2 cellular contexts compared by ENCODE assay signal in the genomic region with DNA sequence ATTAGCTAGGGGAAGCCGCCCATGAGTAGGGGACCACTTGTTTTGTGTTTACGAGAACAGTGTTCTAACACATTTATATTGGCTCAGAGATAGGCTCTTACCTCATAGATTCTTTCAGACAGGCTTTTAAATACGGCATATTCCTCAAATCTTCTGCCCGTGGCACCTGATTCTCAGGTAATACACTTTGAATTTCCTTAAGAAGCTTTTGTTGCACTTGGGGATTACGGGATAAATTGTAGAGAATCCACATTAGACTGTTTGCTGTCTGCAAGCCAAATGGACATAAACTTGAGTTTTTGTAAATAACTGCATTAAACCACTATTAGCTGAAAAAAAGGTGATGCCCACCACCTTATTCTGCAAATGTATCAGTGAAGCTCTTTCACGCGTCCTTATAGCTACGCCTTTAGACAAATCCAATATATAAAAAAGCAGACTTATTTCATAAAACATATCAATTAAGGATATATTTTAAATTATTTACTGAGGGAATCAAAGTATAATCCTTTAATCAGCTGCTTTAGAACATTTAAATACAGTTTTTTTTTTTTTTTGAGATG.
TF ChIP-seq lines count a peak whose summit lies in the region.

No MANE protein-coding gene starts in this region.

TF ChIP-seq in A549, 52 proteins besides CTCF, POLR2A, EP300 and RAD21 (continues in another document):
- TF ChIP-seq ZSCAN20 (CRISPR knock-in tag; IDR thresholded peaks at IDR 0.05) (no peak), JUNB (IDR thresholded peaks at IDR 0.05) (no peak), HEYL (CRISPR knock-in tag; IDR thresholded peaks at IDR 0.05) (no peak), FOSB (CRISPR knock-in tag; IDR thresholded peaks at IDR 0.05) (peak; percentile 60; the same call in 1 of the 2 replicates), ZNF302 (CRISPR knock-in tag; IDR thresholded peaks at IDR 0.05) (no peak), HOXB13 (CRISPR knock-in tag; IDR thresholded peaks at IDR 0.05; ENCODE audit: low read depth) (no peak), GATA3 (IDR thresholded peaks at IDR 0.05; ENCODE audit: borderline replicate concordance) (no peak), MAZ (IDR thresholded peaks at IDR 0.05; ENCODE audit: borderline replicate concordance, low read depth, low read length) (no peak), ZFP36 (IDR thresholded peaks at IDR 0.05; ENCODE audit: borderline replicate concordance, partially characterized antibody) (no peak), ZC3H11A (IDR thresholded peaks at IDR 0.05) (no peak), HOXB5 (CRISPR knock-in tag; IDR thresholded peaks at IDR 0.05) (no peak), FOXS1 (CRISPR knock-in tag; IDR thresholded peaks at IDR 0.05) (no peak), RCOR1 (IDR thresholded peaks at IDR 0.05; ENCODE audit: low read depth, low read length) (no peak), KDM1A (IDR thresholded peaks at IDR 0.05; ENCODE audit: low read depth) (no peak), PHF8 (IDR thresholded peaks at IDR 0.05; ENCODE audit: borderline replicate concordance, low read depth) (no peak), RFX5 (IDR thresholded peaks at IDR 0.05) (no peak), SMC3 (IDR thresholded peaks at IDR 0.05) (no peak), MYC (IDR thresholded peaks at IDR 0.05; ENCODE audit: borderline replicate concordance, low read length) (no peak)
- TF ChIP-seq, protein P1, sequence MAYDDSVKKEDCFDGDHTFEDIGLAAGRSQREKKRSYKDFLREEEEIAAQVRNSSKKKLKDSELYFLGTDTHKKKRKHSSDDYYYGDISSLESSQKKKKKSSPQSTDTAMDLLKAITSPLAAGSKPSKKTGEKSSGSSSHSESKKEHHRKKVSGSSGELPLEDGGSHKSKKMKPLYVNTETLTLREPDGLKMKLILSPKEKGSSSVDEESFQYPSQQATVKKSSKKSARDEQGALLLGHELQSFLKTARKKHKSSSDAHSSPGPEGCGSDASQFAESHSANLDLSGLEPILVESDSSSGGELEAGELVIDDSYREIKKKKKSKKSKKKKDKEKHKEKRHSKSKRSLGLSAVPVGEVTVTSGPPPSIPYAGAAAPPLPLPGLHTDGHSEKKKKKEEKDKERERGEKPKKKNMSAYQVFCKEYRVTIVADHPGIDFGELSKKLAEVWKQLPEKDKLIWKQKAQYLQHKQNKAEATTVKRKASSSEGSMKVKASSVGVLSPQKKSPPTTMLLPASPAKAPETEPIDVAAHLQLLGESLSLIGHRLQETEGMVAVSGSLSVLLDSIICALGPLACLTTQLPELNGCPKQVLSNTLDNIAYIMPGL (CRISPR knock-in tag; IDR thresholded peaks at IDR 0.05; ENCODE audit: borderline replicate concordance): 0 out of 2 replicates have a peak, but pooled peaks have one; percentile 73
- TF ChIP-seq, protein P2, sequence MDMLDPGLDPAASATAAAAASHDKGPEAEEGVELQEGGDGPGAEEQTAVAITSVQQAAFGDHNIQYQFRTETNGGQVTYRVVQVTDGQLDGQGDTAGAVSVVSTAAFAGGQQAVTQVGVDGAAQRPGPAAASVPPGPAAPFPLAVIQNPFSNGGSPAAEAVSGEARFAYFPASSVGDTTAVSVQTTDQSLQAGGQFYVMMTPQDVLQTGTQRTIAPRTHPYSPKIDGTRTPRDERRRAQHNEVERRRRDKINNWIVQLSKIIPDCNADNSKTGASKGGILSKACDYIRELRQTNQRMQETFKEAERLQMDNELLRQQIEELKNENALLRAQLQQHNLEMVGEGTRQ (IDR thresholded peaks at IDR 0.05): no peak
- TF ChIP-seq, protein P3, sequence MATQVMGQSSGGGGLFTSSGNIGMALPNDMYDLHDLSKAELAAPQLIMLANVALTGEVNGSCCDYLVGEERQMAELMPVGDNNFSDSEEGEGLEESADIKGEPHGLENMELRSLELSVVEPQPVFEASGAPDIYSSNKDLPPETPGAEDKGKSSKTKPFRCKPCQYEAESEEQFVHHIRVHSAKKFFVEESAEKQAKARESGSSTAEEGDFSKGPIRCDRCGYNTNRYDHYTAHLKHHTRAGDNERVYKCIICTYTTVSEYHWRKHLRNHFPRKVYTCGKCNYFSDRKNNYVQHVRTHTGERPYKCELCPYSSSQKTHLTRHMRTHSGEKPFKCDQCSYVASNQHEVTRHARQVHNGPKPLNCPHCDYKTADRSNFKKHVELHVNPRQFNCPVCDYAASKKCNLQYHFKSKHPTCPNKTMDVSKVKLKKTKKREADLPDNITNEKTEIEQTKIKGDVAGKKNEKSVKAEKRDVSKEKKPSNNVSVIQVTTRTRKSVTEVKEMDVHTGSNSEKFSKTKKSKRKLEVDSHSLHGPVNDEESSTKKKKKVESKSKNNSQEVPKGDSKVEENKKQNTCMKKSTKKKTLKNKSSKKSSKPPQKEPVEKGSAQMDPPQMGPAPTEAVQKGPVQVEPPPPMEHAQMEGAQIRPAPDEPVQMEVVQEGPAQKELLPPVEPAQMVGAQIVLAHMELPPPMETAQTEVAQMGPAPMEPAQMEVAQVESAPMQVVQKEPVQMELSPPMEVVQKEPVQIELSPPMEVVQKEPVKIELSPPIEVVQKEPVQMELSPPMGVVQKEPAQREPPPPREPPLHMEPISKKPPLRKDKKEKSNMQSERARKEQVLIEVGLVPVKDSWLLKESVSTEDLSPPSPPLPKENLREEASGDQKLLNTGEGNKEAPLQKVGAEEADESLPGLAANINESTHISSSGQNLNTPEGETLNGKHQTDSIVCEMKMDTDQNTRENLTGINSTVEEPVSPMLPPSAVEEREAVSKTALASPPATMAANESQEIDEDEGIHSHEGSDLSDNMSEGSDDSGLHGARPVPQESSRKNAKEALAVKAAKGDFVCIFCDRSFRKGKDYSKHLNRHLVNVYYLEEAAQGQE (IDR thresholded peaks at IDR 0.05): no peak
- TF ChIP-seq, protein P4, sequence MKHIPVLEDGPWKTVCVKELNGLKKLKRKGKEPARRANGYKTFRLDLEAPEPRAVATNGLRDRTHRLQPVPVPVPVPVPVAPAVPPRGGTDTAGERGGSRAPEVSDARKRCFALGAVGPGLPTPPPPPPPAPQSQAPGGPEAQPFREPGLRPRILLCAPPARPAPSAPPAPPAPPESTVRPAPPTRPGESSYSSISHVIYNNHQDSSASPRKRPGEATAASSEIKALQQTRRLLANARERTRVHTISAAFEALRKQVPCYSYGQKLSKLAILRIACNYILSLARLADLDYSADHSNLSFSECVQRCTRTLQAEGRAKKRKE (CRISPR knock-in tag; IDR thresholded peaks at IDR 0.05; ENCODE audit: low read depth): no peak
- TF ChIP-seq, protein P5, sequence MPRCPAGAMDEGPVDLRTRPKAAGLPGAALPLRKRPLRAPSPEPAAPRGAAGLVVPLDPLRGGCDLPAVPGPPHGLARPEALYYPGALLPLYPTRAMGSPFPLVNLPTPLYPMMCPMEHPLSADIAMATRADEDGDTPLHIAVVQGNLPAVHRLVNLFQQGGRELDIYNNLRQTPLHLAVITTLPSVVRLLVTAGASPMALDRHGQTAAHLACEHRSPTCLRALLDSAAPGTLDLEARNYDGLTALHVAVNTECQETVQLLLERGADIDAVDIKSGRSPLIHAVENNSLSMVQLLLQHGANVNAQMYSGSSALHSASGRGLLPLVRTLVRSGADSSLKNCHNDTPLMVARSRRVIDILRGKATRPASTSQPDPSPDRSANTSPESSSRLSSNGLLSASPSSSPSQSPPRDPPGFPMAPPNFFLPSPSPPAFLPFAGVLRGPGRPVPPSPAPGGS (IDR thresholded peaks at IDR 0.05): no peak

TF ChIP-seq in GM12878, 131 proteins besides CTCF, POLR2A, EP300 and RAD21:
- TF ChIP-seq NFXL1 (IDR thresholded peaks at IDR 0.05; ENCODE audit: borderline replicate concordance) (peak; percentile 6; the same call in 1 of the 2 replicates), CREB1 (IDR thresholded peaks at IDR 0.05; ENCODE audit: low read depth) (no peak), BMI1 (IDR thresholded peaks at IDR 0.05; ENCODE audit: borderline replicate concordance) (no peak), ETV6 (conservative IDR thresholded peaks at IDR 0.05 in 1 of 2, IDR thresholded peaks at IDR 0.05 in 1 of 2; ENCODE audit: borderline replicate concordance in 1 of 2, low read depth in 1 of 2) (peak in 1 of 2 experiments; percentile 70; a peak in 2 of 4 replicates)
- TF ChIP-seq, protein P6, sequence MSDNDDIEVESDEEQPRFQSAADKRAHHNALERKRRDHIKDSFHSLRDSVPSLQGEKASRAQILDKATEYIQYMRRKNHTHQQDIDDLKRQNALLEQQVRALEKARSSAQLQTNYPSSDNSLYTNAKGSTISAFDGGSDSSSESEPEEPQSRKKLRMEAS (IDR thresholded peaks at IDR 0.05; ENCODE audit: low read depth, low read length): no peak
- TF ChIP-seq, protein P7, sequence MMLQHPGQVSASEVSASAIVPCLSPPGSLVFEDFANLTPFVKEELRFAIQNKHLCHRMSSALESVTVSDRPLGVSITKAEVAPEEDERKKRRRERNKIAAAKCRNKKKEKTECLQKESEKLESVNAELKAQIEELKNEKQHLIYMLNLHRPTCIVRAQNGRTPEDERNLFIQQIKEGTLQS (IDR thresholded peaks at IDR 0.05; ENCODE audit: borderline replicate concordance, extremely low read depth, low read depth, low read length): no peak
